Comparison of ENCODE assay signal across 15 cellular contexts in the genomic region with DNA sequence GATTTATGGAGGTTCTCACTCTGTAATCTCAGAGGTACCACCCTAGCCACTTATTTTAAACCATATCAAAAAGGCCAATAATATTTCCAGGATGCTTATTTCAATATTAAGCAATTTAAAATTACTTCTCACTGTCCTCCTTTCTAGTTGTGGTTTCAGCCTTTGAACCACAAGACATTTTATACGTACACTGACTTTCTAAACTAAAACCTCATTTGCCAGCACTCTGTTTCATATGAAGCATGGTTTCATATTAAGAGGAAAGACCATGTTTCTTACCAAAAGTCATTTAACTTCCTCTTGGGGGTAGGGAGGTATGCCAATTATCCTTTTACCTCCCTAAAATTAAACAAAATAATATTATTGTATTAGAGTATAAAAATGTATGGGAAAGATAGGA.
DNase-seq lines count a peak whose midpoint lies in the region; ATAC-seq and TF ChIP-seq lines count a peak whose summit lies in the region.
"Had no signal": no experiment of that assay in that cellular context is flagged by ENCODE, and none has a peak within 500 bp of the region (broad histone marks: within the 10 kb centered on the region; RNA-seq: fewer than 3 reads in every experiment).

No MANE protein-coding gene starts in this region.

- no peaks in the 10 kb centered on the region for H3K36me3 ChIP-seq in KMS-11 (ENCODE audit: insufficient read depth)
- H3K36me3 ChIP-seq: BLaER1 treated with 17β-estradiol and CSF1 and Interleukin-3, amounts not matched to agents 10 nM and 100 nM; HAP-1 had no signal

- H3K4me3 ChIP-seq in KMS-11 (IDR thresholded peaks at IDR 0.05; ENCODE audit: insufficient read depth, low read depth, low read length), result no peak overlapping the region
- H3K4me3 ChIP-seq: BLaER1 treated with 17β-estradiol and CSF1 and Interleukin-3, amounts not matched to agents 10 nM and 100 nM; HAP-1; K562 had no signal

- H2AFZ ChIP-seq in KMS-11 (ENCODE audit: low read depth), result no peak overlapping the region

- no peak for TF ChIP-seq CTCF in KMS-11 (conservative IDR thresholded peaks at IDR 0.05; ENCODE audit: low read depth, low read length)

- no peaks in the 10 kb centered on the region for H3K4me1 Mint-ChIP-seq in stimulated activated naive CD8-positive, alpha-beta T cell treated with anti-CD3 and anti-CD28 coated beads, Interleukin-15, amount 100 ng/mL, for 72 hours
- H3K4me1 Mint-ChIP-seq: CD4-positive, CD25-positive, alpha-beta regulatory T cell had no signal

- no peak overlapping the region for H3K9ac ChIP-seq in KMS-11
- H3K9ac ChIP-seq: BLaER1 treated with 17β-estradiol and CSF1 and Interleukin-3, amounts not matched to agents 10 nM and 100 nM had no signal

- no peak overlapping the region for H3K27ac ChIP-seq in KMS-11
- H3K27ac ChIP-seq: BLaER1 treated with 17β-estradiol and CSF1 and Interleukin-3, amounts not matched to agents 10 nM and 100 nM had no signal

- no peaks in the 10 kb centered on the region for H3K27me3 ChIP-seq in KMS-11 (ENCODE audit: insufficient read depth, low read depth)
- H3K27me3 ChIP-seq: BLaER1 treated with 17β-estradiol and CSF1 and Interleukin-3, amounts not matched to agents 10 nM and 100 nM had no signal

- H3K27ac Mint-ChIP-seq in stimulated activated naive CD8-positive, alpha-beta T cell treated with anti-CD3 and anti-CD28 coated beads, Interleukin-15, amount 100 ng/mL, for 72 hours, result no peak overlapping the region
- H3K27ac Mint-ChIP-seq: CD4-positive, CD25-positive, alpha-beta regulatory T cell had no signal

- peaks cover 17% of the 10 kb centered on the region for H3K4me1 ChIP-seq in KMS-11 (ENCODE audit: low read depth, poor library complexity, severe bottlenecking)
- H3K4me1 ChIP-seq: BLaER1 treated with 17β-estradiol and CSF1 and Interleukin-3, amounts not matched to agents 10 nM and 100 nM had no signal

- peak overlapping the region; percentile 42 for H3K4me2 ChIP-seq in KMS-11
- H3K4me2 ChIP-seq: BLaER1 treated with 17β-estradiol and CSF1 and Interleukin-3, amounts not matched to agents 10 nM and 100 nM had no signal

- H4K20me1 ChIP-seq in KMS-11 (ENCODE audit: insufficient read depth), result no peaks in the 10 kb centered on the region
- H4K20me1 ChIP-seq: BLaER1 treated with 17β-estradiol and CSF1 and Interleukin-3, amounts not matched to agents 10 nM and 100 nM had no signal

- H3K27me3 Mint-ChIP-seq in stimulated activated naive CD8-positive, alpha-beta T cell treated with anti-CD3 and anti-CD28 coated beads, Interleukin-15, amount 100 ng/mL, for 72 hours, result no peaks in the 10 kb centered on the region
- H3K27me3 Mint-ChIP-seq: CD4-positive, CD25-positive, alpha-beta regulatory T cell had no signal

- ATAC-seq in GM18858 (IDR thresholded peaks at IDR 0.05; ENCODE audit: unreplicated experiment), result peak; percentile 51
- ATAC-seq in HG02973 (IDR thresholded peaks at IDR 0.05; ENCODE audit: unreplicated experiment), result peak; percentile 81
- no peak for ATAC-seq in stimulated activated naive CD8-positive, alpha-beta T cell treated with anti-CD3 and anti-CD28 coated beads, Interleukin-15, amount 100 ng/mL, for 72 hours
- ATAC-seq: K562 had no signal

- H3K79me2 ChIP-seq in KMS-11 (ENCODE audit: insufficient read depth, low read depth), result no peaks in the 10 kb centered on the region

- H3K9me3 Mint-ChIP-seq in stimulated activated naive CD8-positive, alpha-beta T cell treated with anti-CD3 and anti-CD28 coated beads, Interleukin-15, amount 100 ng/mL, for 72 hours, result peaks cover 0 to 9% of the 10 kb centered on the region in 2 donors

- no peak for DNase-seq in NOMO-1 treated with dmso at 0.1 percent for 144 hours (lab: John Stamatoyannopoulos, UW; ENCODE audit: unreplicated experiment)
- DNase-seq in MV-4-11 (lab: John Stamatoyannopoulos, UW), result no peak
- no peak for DNase-seq in NCI-H146 treated with DMSO at 0.1 percent for 48 hours (lab: John Stamatoyannopoulos, UW; ENCODE audit: unreplicated experiment)
- no peak for DNase-seq in stimulated activated naive CD8-positive, alpha-beta T cell treated with anti-CD3 and anti-CD28 coated beads, Interleukin-15, amount 100 ng/mL, for 72 hours
- DNase-seq: ACHN; CD4-positive, CD25-positive, alpha-beta regulatory T cell; DMS53; GF-D8; Kasumi-1 had no signal

- H3K4me3 Mint-ChIP-seq in stimulated activated naive CD8-positive, alpha-beta T cell treated with anti-CD3 and anti-CD28 coated beads, Interleukin-15, amount 100 ng/mL, for 72 hours, result no peak overlapping the region
- H3K4me3 Mint-ChIP-seq: CD4-positive, CD25-positive, alpha-beta regulatory T cell had no signal
